ENCODE assay signal across 19 cellular contexts in the genomic region with DNA sequence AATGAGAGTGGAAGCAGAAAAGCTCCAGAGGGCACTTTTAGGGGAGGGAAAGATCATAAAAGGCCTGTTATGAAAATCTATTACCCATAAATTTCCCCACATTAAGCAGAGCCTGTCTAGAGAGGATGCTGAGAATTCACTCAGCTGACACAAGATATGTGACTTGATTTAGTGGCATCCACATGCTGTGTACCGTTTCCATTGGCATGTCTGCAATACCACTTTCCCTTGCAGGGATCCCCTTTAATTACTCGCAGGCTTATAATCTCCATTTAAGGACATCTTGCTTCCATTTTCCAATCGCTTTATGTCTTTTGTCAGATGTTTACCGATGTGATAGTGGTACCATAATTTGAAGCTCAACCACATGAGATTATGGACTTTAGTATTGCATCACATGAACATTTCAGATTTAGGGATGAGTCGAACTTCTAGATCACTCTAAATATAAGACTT.
DNase-seq lines count a peak whose midpoint lies in the region; ATAC-seq and TF ChIP-seq lines count a peak whose summit lies in the region.
"Had no signal": no experiment of that assay in that cellular context is flagged by ENCODE, and none has a peak within 500 bp of the region (broad histone marks: within the 10 kb centered on the region; RNA-seq: fewer than 3 reads in every experiment).

No MANE protein-coding gene starts in this region.

- WGBS in endodermal cell (ENCODE audit: insufficient coverage in 1 of 2, insufficient read length in 1 of 2), 2 experiments = 96% methylated on average over 4 to 5 of the region's 5 CpGs

- peak; percentile 9; the same call in 2 of the 3 replicates for ATAC-seq in SK-N-SH treated with all-trans-retinoic acid at 6 μM for 48 hours
- no peak for ATAC-seq in thoracic aorta (ENCODE audit: insufficient number of reproducible peaks, low FRiP score, low read depth)
- no peak for ATAC-seq in GM18870 (IDR thresholded peaks at IDR 0.05; ENCODE audit: unreplicated experiment)
- ATAC-seq: CD8-positive, alpha-beta T cell; HepG2 had no signal

- H3K9me3 ChIP-seq in thoracic aorta (no peaks in the 10 kb centered on the region), endodermal cell (ENCODE audit: control insufficient read depth, low read length) (no peaks in the 10 kb centered on the region)

- peaks cover 14% of the 10 kb centered on the region for H3K36me3 Mint-ChIP-seq in endodermal cell (ENCODE audit: low read depth)
- H3K36me3 Mint-ChIP-seq: CD8-positive, alpha-beta T cell had no signal

- H3K27me3 ChIP-seq in thoracic aorta (replicated peaks; ENCODE audit: insufficient read depth) (no peaks in the 10 kb centered on the region), endodermal cell (ENCODE audit: control insufficient read depth, insufficient read depth, low read length, poor library complexity, severe bottlenecking) (no peaks in the 10 kb centered on the region)

- no peak overlapping the region for H3K9ac ChIP-seq in endodermal cell (ENCODE audit: extremely low read depth, low read length, poor library complexity, severe bottlenecking)

- peaks cover 15% of the 10 kb centered on the region for H3K4me1 Mint-ChIP-seq in endodermal cell
- H3K4me1 Mint-ChIP-seq: B cell had no signal

- H3K27ac ChIP-seq in thoracic aorta (peak overlapping the region; percentile 35 to 65), endodermal cell (ENCODE audit: low read depth, low read length) (no peak overlapping the region)

- DNase-seq in GM04503 (ENCODE audit: low read depth) = peak; percentile 47
- DNase-seq in fibroblast of villous mesenchyme (ENCODE audit: low read depth) = peak; percentile 93
- no peak for DNase-seq in thoracic aorta (ENCODE audit: low spot score)
- DNase-seq in endodermal cell = no peak
- no peak for DNase-seq in NCI-H1092 (lab: John Stamatoyannopoulos, UW)
- DNase-seq in C1 segment of cervical spinal cord (lab: John Stamatoyannopoulos, UW) = no peak
- DNase-seq: ACHN; CD8-positive, alpha-beta T cell; H7; Karpas-422; NCI-H1417; NCI-H1930; NCI-H2171; NCI-H774; Right ventricle myocardium superior had no signal

- no peak overlapping the region for H3K27ac Mint-ChIP-seq in endodermal cell
- H3K27ac Mint-ChIP-seq: B cell; CD8-positive, alpha-beta T cell had no signal

- H3K36me3 ChIP-seq in thoracic aorta (peaks cover 5% of the 10 kb centered on the region), endodermal cell (ENCODE audit: control insufficient read depth, insufficient read depth, low read length) (peaks cover 8% of the 10 kb centered on the region)

- H3K4me1 ChIP-seq in thoracic aorta (ENCODE audit: control insufficient read depth in 1 of 2, low read depth in 2 of 2) = peaks cover 28 to 67% of the 10 kb centered on the region in 2 donors
- peaks cover 5% of the 10 kb centered on the region for H3K4me1 ChIP-seq in endodermal cell (ENCODE audit: control insufficient read depth, insufficient read depth, low read length)

- no peak for TF ChIP-seq CTCF in fibroblast of villous mesenchyme (IDR thresholded peaks at IDR 0.05; ENCODE audit: insufficient read depth, low read depth, low read length)
- TF ChIP-seq CTCF in thoracic aorta (IDR thresholded peaks at IDR 0.05) = no peak
- TF ChIP-seq CTCF in endodermal cell (conservative IDR thresholded peaks at IDR 0.05) = no peak

- H3K4me3 Mint-ChIP-seq in endodermal cell = no peak overlapping the region
- H3K4me3 Mint-ChIP-seq: B cell; CD8-positive, alpha-beta T cell had no signal

- H3K9me3 Mint-ChIP-seq in endodermal cell = no peaks in the 10 kb centered on the region
- H3K9me3 Mint-ChIP-seq: CD8-positive, alpha-beta T cell had no signal

- no peak overlapping the region for H3K4me3 ChIP-seq in fibroblast of villous mesenchyme (ENCODE audit: low read depth, low read length)
- no peak overlapping the region for H3K4me3 ChIP-seq in thoracic aorta
- no peak overlapping the region for H3K4me3 ChIP-seq in endodermal cell (ENCODE audit: low read length)

- no peaks in the 10 kb centered on the region for H3K27me3 Mint-ChIP-seq in endodermal cell (ENCODE audit: insufficient read depth)
- H3K27me3 Mint-ChIP-seq: B cell had no signal

TF ChIP-seq in SK-N-SH treated with all-trans-retinoic acid at 6 μM for 48 hours, 23 proteins besides CTCF, POLR2A, EP300 and RAD21:
- TF ChIP-seq ARNTL (CRISPR knock-in tag; IDR thresholded peaks at IDR 0.05; ENCODE audit: borderline replicate concordance, low read depth) (no peak), ISL1 (CRISPR knock-in tag; IDR thresholded peaks at IDR 0.05) (peak; percentile 73)
- TF ChIP-seq, protein P1, sequence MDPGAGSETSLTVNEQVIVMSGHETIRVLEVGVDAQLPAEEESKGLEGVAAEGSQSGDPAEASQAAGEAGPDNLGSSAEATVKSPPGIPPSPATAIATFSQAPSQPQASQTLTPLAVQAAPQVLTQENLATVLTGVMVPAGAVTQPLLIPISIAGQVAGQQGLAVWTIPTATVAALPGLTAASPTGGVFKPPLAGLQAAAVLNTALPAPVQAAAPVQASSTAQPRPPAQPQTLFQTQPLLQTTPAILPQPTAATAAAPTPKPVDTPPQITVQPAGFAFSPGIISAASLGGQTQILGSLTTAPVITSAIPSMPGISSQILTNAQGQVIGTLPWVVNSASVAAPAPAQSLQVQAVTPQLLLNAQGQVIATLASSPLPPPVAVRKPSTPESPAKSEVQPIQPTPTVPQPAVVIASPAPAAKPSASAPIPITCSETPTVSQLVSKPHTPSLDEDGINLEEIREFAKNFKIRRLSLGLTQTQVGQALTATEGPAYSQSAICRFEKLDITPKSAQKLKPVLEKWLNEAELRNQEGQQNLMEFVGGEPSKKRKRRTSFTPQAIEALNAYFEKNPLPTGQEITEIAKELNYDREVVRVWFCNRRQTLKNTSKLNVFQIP (CRISPR knock-in tag; IDR thresholded peaks at IDR 0.05; ENCODE audit: borderline replicate concordance, low read depth) = no peak; the same call in 1 of the 2 replicates
TF ChIP-seq in SK-N-SH treated with all-trans-retinoic acid at 6 μM for 48 hours: peak in this region for 1.

Comparison
In these comparisons a context has a peak if more than half of its experiments do, and no peak if none do; other contexts are left out.
1. DNase-seq: peak in GM04503 (single experiment) and fibroblast of villous mesenchyme (single experiment); none in thoracic aorta (single experiment), endodermal cell (single experiment), NCI-H1092 (single experiment) and C1 segment of cervical spinal cord (0 of 14).